Comparison of ENCODE assay signal across 12 cellular contexts in the genomic region with DNA sequence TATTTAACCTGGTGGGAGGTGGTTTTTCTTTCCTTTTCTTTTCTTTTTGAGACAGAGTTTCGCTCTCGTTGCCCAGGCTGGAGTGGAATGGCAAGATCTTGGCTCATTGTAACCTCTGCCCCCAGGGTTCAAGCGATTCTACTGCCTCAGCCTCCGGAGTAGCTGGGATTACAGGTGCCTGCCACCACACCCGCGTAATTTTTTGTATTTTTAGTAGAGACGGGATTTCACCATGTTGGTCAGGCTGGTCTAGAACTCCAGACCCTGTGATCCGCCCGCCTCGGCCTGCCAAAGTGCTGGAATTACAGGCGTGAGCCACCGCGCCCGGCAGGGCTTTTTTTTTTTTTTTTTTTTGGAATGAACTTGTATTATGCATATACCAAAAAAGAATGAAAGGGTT. TPM values are rescaled to one million over a fixed set of nuclear protein-coding genes. Genes with fewer than 3 reads are reported as not detected.
DNase-seq lines count a peak whose midpoint lies in the region; ATAC-seq and TF ChIP-seq lines count a peak whose summit lies in the region.
"Not testable (repeated sequence)": the region's sequence is repeated elsewhere in the genome, so short reads cannot be mapped to it uniquely, and the experiment has no call there.
"Had no signal": no experiment of that assay in that cellular context is flagged by ENCODE, and none has a peak within 500 bp of the region (broad histone marks: within the 10 kb centered on the region; RNA-seq: fewer than 3 reads in every experiment).

No MANE protein-coding gene starts in this region.

- H2AFZ ChIP-seq in PC-3 (ENCODE audit: low read length): not testable (repeated sequence)

- H3K4me3 ChIP-seq in AG09309 (ENCODE audit: control insufficient read depth, low read depth, low read length) (peak overlapping the region; percentile 86), H7 (ENCODE audit: insufficient read depth, low read depth, low read length) (peak overlapping the region; percentile 83; the same call in 1 of the 2 replicates), PC-3 (ENCODE audit: low read length) (peak overlapping the region; percentile 99), spleen (peak overlapping the region in 5 of 8 donors; percentile 73 to 94 (median 88))

- not testable (repeated sequence) for H3K9me2 ChIP-seq in PC-3 (replicated peaks; ENCODE audit: low read length)

- peaks cover 36% of the 10 kb centered on the region for H3K36me3 Mint-ChIP-seq in activated CD8-positive, alpha-beta memory T cell treated with anti-CD3 and anti-CD28 coated beads, Interleukin-2, amount 10 ng/mL, durations not matched to agents 7 days and 5 days
- H3K36me3 Mint-ChIP-seq in central memory CD8-positive, alpha-beta T cell (ENCODE audit: insufficient read depth); glutamatergic neuron (ENCODE audit: unreplicated experiment); naive B cell: not testable (repeated sequence)

- CTCF ChIA-PET in PC-3 (lab: Charles Lee): interaction anchor here (0.7 kb wide), 1 partner anchor 32 kb away, joined by 3 read pairs; no protein-coding TSS in a partner anchor
- CTCF ChIA-PET in activated CD8-positive, alpha-beta memory T cell treated with anti-CD3 and anti-CD28 coated beads, Interleukin-2, amount 10 ng/mL, durations not matched to agents 7 days and 5 days (lab: Charles Lee): interaction anchor here (1.1 to 4.0 kb wide), 3 partner anchors 32 to 106 kb away, joined by 3 to 16 read pairs (median 3); no protein-coding TSS in a partner anchor

- BruUV-seq in PC-3 (replicated peaks; lab: Mats Ljungman, UMichigan): not testable (repeated sequence)

- H3K4me3 Mint-ChIP-seq in activated CD8-positive, alpha-beta memory T cell treated with anti-CD3 and anti-CD28 coated beads, Interleukin-2, amount 10 ng/mL, durations not matched to agents 7 days and 5 days: peak overlapping the region; percentile 97
- peak overlapping the region; percentile 97 for H3K4me3 Mint-ChIP-seq in central memory CD8-positive, alpha-beta T cell
- peak overlapping the region; percentile 98 for H3K4me3 Mint-ChIP-seq in glutamatergic neuron (ENCODE audit: unreplicated experiment)
- H3K4me3 Mint-ChIP-seq in naive B cell: peak overlapping the region; percentile 13 to 97 (median 96)

- not testable (repeated sequence) for H4K20me1 ChIP-seq in PC-3 (ENCODE audit: low read length)

- peak overlapping the region; percentile 93 for H3K4me2 ChIP-seq in PC-3 (ENCODE audit: low read length)

- H3K4me1 Mint-ChIP-seq in activated CD8-positive, alpha-beta memory T cell treated with anti-CD3 and anti-CD28 coated beads, Interleukin-2, amount 10 ng/mL, durations not matched to agents 7 days and 5 days: peaks cover 50% of the 10 kb centered on the region
- peaks cover 25% of the 10 kb centered on the region for H3K4me1 Mint-ChIP-seq in central memory CD8-positive, alpha-beta T cell
- not testable (repeated sequence) for H3K4me1 Mint-ChIP-seq in glutamatergic neuron (ENCODE audit: low read depth, unreplicated experiment)
- H3K4me1 Mint-ChIP-seq in naive B cell: peaks cover 16 to 63% (median 18%) of the 10 kb centered on the region in 3 donors

- TF ChIP-seq POLR2A in spleen (IDR thresholded peaks at IDR 0.05): not testable (repeated sequence)

- intact Hi-C loops in PC-3 (cut with micrococcal nuclease): loop anchor here (10.0 kb wide), 1 partner anchor 79 kb away; a partner anchor contains a TSS
- intact Hi-C loops in spleen (cut with DNase I; ENCODE audit: low total_unique reads): not testable (repeated sequence)

- not testable (repeated sequence) for H3K27ac ChIP-seq in PC-3 (ENCODE audit: low read length); spleen

- H3K9me3 ChIP-seq in PC-3 (ENCODE audit: low read length); spleen: not testable (repeated sequence)

- POLR2A ChIA-PET in PC-3 (lab: Charles Lee; ENCODE audit: unreplicated experiment): not testable (repeated sequence)

- not testable (repeated sequence) for H3K27me3 ChIP-seq in H7 (ENCODE audit: control insufficient read depth, insufficient read depth, low read length); PC-3 (ENCODE audit: low read length); spleen (replicated peaks in 1 of 7)

- 78 to 86% (median 85%) methylated on average over 14 of the region's 14 CpGs for WGBS in spleen, 5 donors

- not testable (repeated sequence) for H3K36me3 ChIP-seq in H7 (replicated peaks; ENCODE audit: control insufficient read depth, insufficient read depth, low read length); PC-3 (ENCODE audit: low read depth, low read length); spleen

- peak overlapping the region; percentile 89 for H3K9ac ChIP-seq in PC-3 (ENCODE audit: low read length)

- not testable (repeated sequence) for ATAC-seq in PC-3; activated CD8-positive, alpha-beta memory T cell treated with anti-CD3 and anti-CD28 coated beads, Interleukin-2, amount 10 ng/mL, durations not matched to agents 7 days and 5 days; central memory CD8-positive, alpha-beta T cell (replicated peaks; ENCODE audit: extremely low read depth, poor library complexity, severe bottlenecking); naive B cell (ENCODE audit: low read depth in 2 of 2)

- not testable (repeated sequence) for TF ChIP-seq CTCF in AG09309 (IDR thresholded peaks at IDR 0.05; ENCODE audit: control insufficient read depth, insufficient read depth, low read depth, low read length, missing control alignments); PC-3 (conservative IDR thresholded peaks at IDR 0.05; ENCODE audit: low read depth, low read length); glutamatergic neuron (IDR thresholded peaks at IDR 0.05; ENCODE audit: partially characterized antibody, unreplicated experiment); spleen (IDR thresholded peaks at IDR 0.05 in 8 of 11, conservative IDR thresholded peaks at IDR 0.05 in 3 of 11)

- H3K27me3 Mint-ChIP-seq in activated CD8-positive, alpha-beta memory T cell treated with anti-CD3 and anti-CD28 coated beads, Interleukin-2, amount 10 ng/mL, durations not matched to agents 7 days and 5 days; central memory CD8-positive, alpha-beta T cell; glutamatergic neuron (ENCODE audit: unreplicated experiment); naive B cell: not testable (repeated sequence)

- peak overlapping the region; percentile 97 for H3K27ac Mint-ChIP-seq in activated CD8-positive, alpha-beta memory T cell treated with anti-CD3 and anti-CD28 coated beads, Interleukin-2, amount 10 ng/mL, durations not matched to agents 7 days and 5 days
- H3K27ac Mint-ChIP-seq in central memory CD8-positive, alpha-beta T cell (ENCODE audit: low read depth); glutamatergic neuron (ENCODE audit: unreplicated experiment); naive B cell: not testable (repeated sequence)

- not testable (repeated sequence) for H3F3A ChIP-seq in PC-3 (ENCODE audit: low read length, unreplicated experiment)

- peaks cover 58% of the 10 kb centered on the region for H3K79me2 ChIP-seq in PC-3 (ENCODE audit: low read length)

- not testable (repeated sequence) for H3K9me3 Mint-ChIP-seq in activated CD8-positive, alpha-beta memory T cell treated with anti-CD3 and anti-CD28 coated beads, Interleukin-2, amount 10 ng/mL, durations not matched to agents 7 days and 5 days (ENCODE audit: low read depth); central memory CD8-positive, alpha-beta T cell; glutamatergic neuron (ENCODE audit: unreplicated experiment); naive B cell

- not testable (repeated sequence) for DNase-seq in AG09309 (ENCODE audit: low read depth); H7; PC-3; activated CD8-positive, alpha-beta memory T cell treated with anti-CD3 and anti-CD28 coated beads, Interleukin-2, amount 10 ng/mL, durations not matched to agents 7 days and 5 days; central memory CD8-positive, alpha-beta T cell (ENCODE audit: low spot score in 2 of 2); glutamatergic neuron; naive B cell; spleen

- H3K4me1 ChIP-seq in PC-3 (ENCODE audit: insufficient read depth, low read length) (peaks cover 12% of the 10 kb centered on the region), spleen (peaks cover 8 to 45% (median 29%) of the 10 kb centered on the region in 6 donors)

RNA-seq across cellular contexts. Expression of a gene that starts 1.1 kb away (rescaled TPM):
- 31.6 and 55.4 TPM in 2 replicates for total RNA-seq in H7 (2014; rRNA removed; shearing (Covaris generic))
- total RNA-seq in PC-3 (2014; rRNA removed) (33.0 and 40.3 TPM in 2 replicates), glutamatergic neuron (ENCODE audit: unreplicated experiment) (145 TPM), spleen (10 to 100 TPM; 23.6 to 50.8 (median 32.2) TPM)
- 10 to 100 TPM; 55.4 to 69.7 TPM for total RNA-seq in activated CD8-positive, alpha-beta memory T cell treated with anti-CD3 and anti-CD28 coated beads, Interleukin-2, amount 10 ng/mL, durations not matched to agents 7 days and 5 days
- polyA plus RNA-seq in naive B cell (ENCODE audit: low read depth in 6 of 6) (10 to 100 TPM in 2 of 6 donors, 1 to 10 TPM in 4; 4.7 to 12.7 (median 7.7) TPM), spleen (1 to 10 TPM; 3.2 to 8.3 (median 4.8) TPM)

RNA-seq across cellular contexts. Expression of a gene that starts 1.2 kb away (rescaled TPM):
- 12.5 and 16.3 TPM in 2 replicates for total RNA-seq in H7 (2014; rRNA removed; shearing (Covaris generic))
- 12.7 and 16.5 TPM in 2 replicates for total RNA-seq in PC-3 (2014; rRNA removed)
- total RNA-seq in activated CD8-positive, alpha-beta memory T cell treated with anti-CD3 and anti-CD28 coated beads, Interleukin-2, amount 10 ng/mL, durations not matched to agents 7 days and 5 days: 10 to 100 TPM; 42.2 to 50.4 TPM
- 30.6 TPM for total RNA-seq in glutamatergic neuron (ENCODE audit: unreplicated experiment)
- 10 to 100 TPM in 2 of 6 donors, 1 to 10 TPM in 4; 4.3 to 16.3 (median 6.2) TPM for polyA plus RNA-seq in naive B cell (ENCODE audit: low read depth in 6 of 6)
- 10 to 100 TPM; 13.7 to 31.8 (median 24.0) TPM for total RNA-seq in spleen
- polyA plus RNA-seq in spleen: 1 to 10 TPM; 7.8 to 9.4 (median 8.1) TPM

RNA-seq across cellular contexts. Expression of a gene that starts 29.7 kb away (rescaled TPM):
- total RNA-seq in H7 (2014; rRNA removed; shearing (Covaris generic)): not detected in 2 replicates
- total RNA-seq in PC-3 (2014; rRNA removed) (not detected in 2 replicates), glutamatergic neuron (ENCODE audit: unreplicated experiment) (not detected), spleen (not detected)
- total RNA-seq in activated CD8-positive, alpha-beta memory T cell treated with anti-CD3 and anti-CD28 coated beads, Interleukin-2, amount 10 ng/mL, durations not matched to agents 7 days and 5 days: not detected
- polyA plus RNA-seq in naive B cell (ENCODE audit: low read depth in 6 of 6) (not detected), spleen (not detected)
- total RNA-seq: cardiac septum, frontal cortex, HT1080 had no signal
- polyA plus RNA-seq: thymus had no signal
